Comparison of ENCODE assay signal across 29 cellular contexts in the genomic region with DNA sequence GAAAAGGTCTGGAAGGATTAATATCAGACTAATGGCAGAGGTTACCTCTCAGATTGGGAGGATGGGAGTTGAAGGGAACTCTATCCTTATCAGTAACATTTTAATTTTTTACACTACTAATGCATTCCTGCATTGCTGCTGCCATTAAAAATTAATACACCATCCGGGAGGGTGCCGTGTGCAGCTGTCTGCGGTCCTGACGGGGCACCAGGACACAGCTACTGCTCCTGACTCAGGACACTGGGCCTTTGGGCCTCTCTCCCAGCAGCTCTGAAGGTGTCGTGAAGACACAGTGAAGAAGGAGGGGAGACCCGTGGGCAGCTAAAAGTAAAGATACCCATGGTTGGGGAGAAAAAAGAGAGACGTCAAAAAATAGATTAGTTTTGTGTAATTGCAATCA. TPM values are rescaled to one million over a fixed set of nuclear protein-coding genes. Genes with fewer than 3 reads are reported as not detected.
"Had no signal": no experiment of that assay in that cellular context is flagged by ENCODE, and none has a peak within 500 bp of the region (broad histone marks: within the 10 kb centered on the region; RNA-seq: fewer than 3 reads in every experiment).

No MANE protein-coding gene starts in this region.

- H2AFZ ChIP-seq: hepatocyte had no signal

- H3K4me1 ChIP-seq: left lung, lower lobe of right lung, stomach, testis, thyroid gland, transverse colon, upper lobe of left lung, vagina had no signal

- H3K79me2 ChIP-seq: hepatocyte had no signal

- DNase-seq: kidney glomerular epithelial cell; left colon; left lung; lower lobe of right lung; mesendoderm; midbrain; mucosa of descending colon; naive thymus-derived CD4-positive, alpha-beta T cell; ovary; right cardiac atrium; stimulated activated CD4-positive, alpha-beta T cell treated with anti-CD3 and anti-CD28 coated beads, Interleukin-12 subunit alpha, Interleukin-12 subunit beta, amount 100 ng/mL, for 4 hours; stimulated activated CD4-positive, alpha-beta T cell treated with anti-CD3 and anti-CD28 coated beads, Interleukin-15, amount 100 ng/mL, for 24 hours; stimulated activated CD4-positive, alpha-beta T cell treated with anti-CD3 and anti-CD28 coated beads, Interleukin-2, amount 100 ng/mL, for 24 hours; stimulated activated CD4-positive, alpha-beta T cell treated with anti-CD3 and anti-CD28 coated beads, Interleukin-4, amount 100 ng/mL, for 1 hour; stimulated activated naive B cell treated with anti-CD40 and anti-IgM and Interleukin-4, amounts not matched to agents 10 μg/mL and 1 μg/mL and 100 μg/mL, for 72 hours; stimulated activated naive CD8-positive, alpha-beta T cell treated with anti-CD3 and anti-CD28 coated beads, Interleukin-15, Interleukin-2, amounts not matched to agents 100 U/mL and 50 U/mL, for 24 hours; stomach; testis; thyroid gland; transverse colon; upper lobe of left lung had no signal

- H3K36me3 Mint-ChIP-seq: natural killer cell treated with Interleukin-12 subunit alpha and Interleukin-12 subunit beta and Interleukin-15 and Interleukin-18, amount 100 ng/mL, for 72 hours; stimulated activated naive B cell treated with anti-CD40 and anti-IgM and Interleukin-4, amounts not matched to agents 10 μg/mL and 1 μg/mL and 100 μg/mL, for 72 hours had no signal

- H3K4me3 Mint-ChIP-seq: naive thymus-derived CD4-positive, alpha-beta T cell; natural killer cell treated with Interleukin-12 subunit alpha and Interleukin-12 subunit beta and Interleukin-15 and Interleukin-18, amount 100 ng/mL, for 72 hours; stimulated activated naive B cell treated with anti-CD40 and anti-IgM and Interleukin-4, amounts not matched to agents 10 μg/mL and 1 μg/mL and 100 μg/mL, for 72 hours had no signal

- ATAC-seq: left colon; left lung; lower lobe of right lung; mucosa of descending colon; naive thymus-derived CD4-positive, alpha-beta T cell; natural killer cell treated with Interleukin-12 subunit alpha and Interleukin-12 subunit beta and Interleukin-15 and Interleukin-18, amount 100 ng/mL, for 72 hours; right cardiac atrium; sciatic nerve; stimulated activated naive B cell treated with anti-CD40 and anti-IgM and Interleukin-4, amounts not matched to agents 10 μg/mL and 1 μg/mL and 100 μg/mL, for 72 hours; stimulated activated naive CD8-positive, alpha-beta T cell treated with anti-CD3 and anti-CD28 coated beads, Interleukin-15, Interleukin-2, amounts not matched to agents 100 U/mL and 50 U/mL, for 24 hours had no signal

- H3K36me3 ChIP-seq: left lung, lower lobe of right lung, ovary, stomach, thyroid gland, transverse colon, upper lobe of left lung, vagina had no signal

- H3K27me3 ChIP-seq: hepatocyte, left lung, ovary, stomach, testis, thyroid gland, transverse colon, upper lobe of left lung, vagina had no signal

- H3K27ac ChIP-seq: hepatocyte, left lung, lower lobe of right lung, ovary, skin epidermis, stomach, testis, thyroid gland, transverse colon, upper lobe of left lung, vagina had no signal

- H3K4me1 Mint-ChIP-seq: naive thymus-derived CD4-positive, alpha-beta T cell; stimulated activated naive B cell treated with anti-CD40 and anti-IgM and Interleukin-4, amounts not matched to agents 10 μg/mL and 1 μg/mL and 100 μg/mL, for 72 hours had no signal

- H3K27ac Mint-ChIP-seq: naive thymus-derived CD4-positive, alpha-beta T cell; natural killer cell treated with Interleukin-12 subunit alpha and Interleukin-12 subunit beta and Interleukin-15 and Interleukin-18, amount 100 ng/mL, for 72 hours; progenitor cell of endocrine pancreas; stimulated activated naive B cell treated with anti-CD40 and anti-IgM and Interleukin-4, amounts not matched to agents 10 μg/mL and 1 μg/mL and 100 μg/mL, for 72 hours had no signal

- H3K9me3 Mint-ChIP-seq: natural killer cell treated with Interleukin-12 subunit alpha and Interleukin-12 subunit beta and Interleukin-15 and Interleukin-18, amount 100 ng/mL, for 72 hours had no signal

- H3K4me3 ChIP-seq: hepatocyte, left lung, lower lobe of right lung, mucosa of descending colon, ovary, skin epidermis, stomach, testis, thyroid gland, transverse colon, upper lobe of left lung, vagina had no signal

- H3K4me2 ChIP-seq: hepatocyte had no signal

- H3K27me3 Mint-ChIP-seq: naive thymus-derived CD4-positive, alpha-beta T cell; natural killer cell treated with Interleukin-12 subunit alpha and Interleukin-12 subunit beta and Interleukin-15 and Interleukin-18, amount 100 ng/mL, for 72 hours; progenitor cell of endocrine pancreas had no signal

RNA-seq across cellular contexts. Expression of a gene that starts 34.7 kb away (rescaled TPM):
- total RNA-seq: natural killer cell treated with Interleukin-12 subunit alpha and Interleukin-12 subunit beta and Interleukin-15 and Interleukin-18, amount 100 ng/mL, for 72 hours; pulmonary artery endothelial cell; urinary bladder had no signal
